In genomic region chr19:16067205-16067938, GRCh38 we compare ENCODE assay signal across 1 cellular context.
A peak's percentile ranks its signal among the peaks of the same experiment; 100 is the strongest.
TF ChIP-seq lines count a peak whose summit lies in the region.

No MANE protein-coding gene starts in this region.

TF ChIP-seq in HEK293, 187 proteins besides CTCF, POLR2A, EP300 and RAD21 (continued from another document):
- TF ChIP-seq, protein P1, sequence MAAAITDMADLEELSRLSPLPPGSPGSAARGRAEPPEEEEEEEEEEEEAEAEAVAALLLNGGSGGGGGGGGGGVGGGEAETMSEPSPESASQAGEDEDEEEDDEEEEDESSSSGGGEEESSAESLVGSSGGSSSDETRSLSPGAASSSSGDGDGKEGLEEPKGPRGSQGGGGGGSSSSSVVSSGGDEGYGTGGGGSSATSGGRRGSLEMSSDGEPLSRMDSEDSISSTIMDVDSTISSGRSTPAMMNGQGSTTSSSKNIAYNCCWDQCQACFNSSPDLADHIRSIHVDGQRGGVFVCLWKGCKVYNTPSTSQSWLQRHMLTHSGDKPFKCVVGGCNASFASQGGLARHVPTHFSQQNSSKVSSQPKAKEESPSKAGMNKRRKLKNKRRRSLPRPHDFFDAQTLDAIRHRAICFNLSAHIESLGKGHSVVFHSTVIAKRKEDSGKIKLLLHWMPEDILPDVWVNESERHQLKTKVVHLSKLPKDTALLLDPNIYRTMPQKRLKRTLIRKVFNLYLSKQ (tag by site-specific recombination; IDR thresholded peaks at IDR 0.05; ENCODE audit: borderline replicate concordance) = no peak
- TF ChIP-seq ZNF10 (tag by site-specific recombination; IDR thresholded peaks at IDR 0.05) (no peak), ZNF785 (tag by site-specific recombination; IDR thresholded peaks at IDR 0.05) (no peak), ZIC2 (tag by site-specific recombination; IDR thresholded peaks at IDR 0.05) (0 out of 2 replicates have a peak, but pooled peaks have one; percentile 13)
